In the genomic region with DNA sequence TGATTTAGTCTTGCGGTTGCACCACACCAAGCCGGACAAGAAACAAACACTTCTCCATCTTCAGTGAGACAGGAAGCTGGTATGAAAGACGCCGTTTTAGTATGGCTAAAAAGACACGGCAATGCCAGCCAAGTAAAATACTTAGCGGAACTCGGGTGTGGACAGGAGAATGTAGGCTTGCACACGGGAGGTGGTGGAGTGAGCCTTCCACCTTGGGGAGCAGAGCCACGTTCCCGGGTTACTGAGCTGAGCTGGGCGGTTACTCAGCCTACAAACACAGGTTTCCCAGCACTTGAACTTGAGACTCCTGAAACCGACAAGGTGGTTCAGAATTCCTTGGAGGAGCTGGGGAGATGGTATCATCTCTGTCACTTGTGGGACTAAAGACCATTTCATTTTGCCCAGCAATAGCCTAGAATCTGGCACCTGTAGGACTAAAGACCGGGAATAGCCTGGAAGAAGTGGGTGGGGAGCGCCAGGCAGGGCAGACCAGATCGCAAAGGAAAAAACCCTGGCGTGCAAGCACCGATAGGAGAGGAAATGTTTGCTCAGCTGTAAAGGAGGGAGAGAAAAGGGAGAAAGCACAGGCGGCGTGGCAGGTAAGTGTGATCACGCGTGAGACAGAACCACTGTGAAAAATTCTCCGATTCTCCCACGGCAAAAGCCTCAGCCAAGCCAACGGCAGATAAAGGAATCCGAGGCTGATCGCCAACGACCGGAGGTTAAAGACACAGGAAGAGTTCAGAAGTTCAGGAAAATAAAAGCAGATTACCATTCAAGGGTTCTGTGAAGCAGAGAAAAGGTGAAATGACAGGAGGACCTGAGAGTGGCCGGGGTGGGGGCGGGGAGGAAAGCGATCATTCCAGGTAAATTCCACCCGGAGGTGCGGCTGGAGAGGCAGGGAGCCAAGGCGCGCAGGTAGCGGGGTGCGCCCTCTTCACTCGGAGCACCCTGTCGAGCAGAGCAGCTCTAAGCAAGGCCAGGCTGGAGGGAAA, we compare ENCODE assay signal across 10 cellular contexts. TPM values are rescaled to one million over a fixed set of nuclear protein-coding genes. Genes with fewer than 3 reads are reported as not detected.
DNase-seq lines count a peak whose midpoint lies in the region; ATAC-seq and TF ChIP-seq lines count a peak whose summit lies in the region.
"Had no signal": no experiment of that assay in that cellular context is flagged by ENCODE, and none has a peak within 500 bp of the region (broad histone marks: within the 10 kb centered on the region; RNA-seq: fewer than 3 reads in every experiment).

No MANE protein-coding gene starts in this region.

- H3K9me3 Mint-ChIP-seq in naive thymus-derived CD4-positive, alpha-beta T cell, result peaks cover 0 to 2% (median 0%) of the 10 kb centered on the region in 11 donors

- H3K27me3 Mint-ChIP-seq in naive thymus-derived CD4-positive, alpha-beta T cell, result peaks cover 43 to 55% (median 51%) of the 10 kb centered on the region in 5 donors

- TF ChIP-seq RAD21 in Ishikawa (IDR thresholded peaks at IDR 0.05; ENCODE audit: low read depth), result peak; percentile 11; the same call in 1 of the 2 replicates

- no peak overlapping the region for H3K4me3 ChIP-seq in naive thymus-derived CD4-positive, alpha-beta T cell (ENCODE audit: low read length)

- H3K9me3 ChIP-seq in naive thymus-derived CD4-positive, alpha-beta T cell (ENCODE audit: control insufficient read depth in 2 of 3, low read length in 3 of 3), result no peaks in the 10 kb centered on the region

- CTCF ChIA-PET in naive thymus-derived CD4-positive, alpha-beta T cell (lab: Charles Lee), result no interaction called here

- TF ChIP-seq EP300 in Ishikawa (IDR thresholded peaks at IDR 0.05; ENCODE audit: borderline replicate concordance), result peak; percentile 56; the same call in 1 of the 2 replicates

- peaks cover 0 to 6% of the 10 kb centered on the region in 2 donors for H3K4me1 ChIP-seq in naive thymus-derived CD4-positive, alpha-beta T cell (ENCODE audit: control insufficient read depth in 2 of 2, insufficient read depth in 2 of 2, low read length in 2 of 2)

- DNase-seq in CD1c-positive myeloid dendritic cell (ENCODE audit: extremely low spot score) (peak; percentile 13), dermis blood vessel endothelial cell (peak; percentile 22), amygdala (lab: John Stamatoyannopoulos, UW) (no peak), foreskin melanocyte (no peak)
- DNase-seq in naive thymus-derived CD4-positive, alpha-beta T cell, result peak in 1 of 9 donors; percentile 3
- DNase-seq in activated CD4-positive, alpha-beta T cell treated with anti-CD3 and anti-CD28 coated beads, Interleukin-2, amount 50 U/mL, for 48 hours, result no peak
- DNase-seq: activated CD8-positive, alpha-beta memory T cell treated with anti-CD3 and anti-CD28 coated beads for 24 hours; left cardiac atrium had no signal

- peak overlapping the region; percentile 53 to 83 (median 76) for H3K4me3 Mint-ChIP-seq in naive thymus-derived CD4-positive, alpha-beta T cell

- H3K36me3 ChIP-seq in naive thymus-derived CD4-positive, alpha-beta T cell (ENCODE audit: control insufficient read depth in 2 of 3, insufficient read depth in 3 of 3, low read length in 3 of 3), result no peaks in the 10 kb centered on the region

- no peak overlapping the region for H3K27ac ChIP-seq in naive thymus-derived CD4-positive, alpha-beta T cell (ENCODE audit: low read depth, low read length)

- peaks cover 0 to 5% of the 10 kb centered on the region in 2 donors for H3K27me3 ChIP-seq in naive thymus-derived CD4-positive, alpha-beta T cell (ENCODE audit: control insufficient read depth in 2 of 2, insufficient read depth in 2 of 2, low read length in 2 of 2)

- ATAC-seq in naive thymus-derived CD4-positive, alpha-beta T cell, result no peak
- ATAC-seq in HG03159 (IDR thresholded peaks at IDR 0.05; ENCODE audit: unreplicated experiment), result no peak

- H3K36me3 Mint-ChIP-seq in naive thymus-derived CD4-positive, alpha-beta T cell, result peaks cover 0 to 10% (median 0%) of the 10 kb centered on the region in 5 donors

- peaks cover 8 to 13% (median 11%) of the 10 kb centered on the region in 7 donors for H3K4me1 Mint-ChIP-seq in naive thymus-derived CD4-positive, alpha-beta T cell

- POLR2A ChIA-PET in naive thymus-derived CD4-positive, alpha-beta T cell (lab: Charles Lee), result interaction anchor here (0.6 kb wide), 1 partner anchor 11 kb away, joined by 3 read pairs; no protein-coding TSS in a partner anchor

- intact Hi-C loops in naive thymus-derived CD4-positive, alpha-beta T cell (cut with micrococcal nuclease), result no loop called here

- peak overlapping the region in 1 of 9 donors; percentile 9 for H3K27ac Mint-ChIP-seq in naive thymus-derived CD4-positive, alpha-beta T cell

TF ChIP-seq in Ishikawa, 13 proteins besides CTCF, POLR2A, EP300 and RAD21:
- TF ChIP-seq ZBTB7A (IDR thresholded peaks at IDR 0.05; ENCODE audit: low read depth), result no peak
- TF ChIP-seq USF1 (IDR thresholded peaks at IDR 0.05), result no peak
- TF ChIP-seq TCF12 (IDR thresholded peaks at IDR 0.05; ENCODE audit: low read depth), result peak; percentile 70
- no peak for TF ChIP-seq REST (IDR thresholded peaks at IDR 0.05; ENCODE audit: low read depth)
- TF ChIP-seq, protein P1, sequence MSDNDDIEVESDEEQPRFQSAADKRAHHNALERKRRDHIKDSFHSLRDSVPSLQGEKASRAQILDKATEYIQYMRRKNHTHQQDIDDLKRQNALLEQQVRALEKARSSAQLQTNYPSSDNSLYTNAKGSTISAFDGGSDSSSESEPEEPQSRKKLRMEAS (IDR thresholded peaks at IDR 0.05), result peak; percentile 62; the same call in 1 of the 2 replicates
- no peak for TF ChIP-seq CREB1 (IDR thresholded peaks at IDR 0.05; ENCODE audit: low read depth)
- TF ChIP-seq TEAD4 (IDR thresholded peaks at IDR 0.05), result peak; percentile 94
- 0 out of 2 replicates have a peak, but pooled peaks have one; percentile 15 for TF ChIP-seq TAF1 (IDR thresholded peaks at IDR 0.05; ENCODE audit: low read depth)
- TF ChIP-seq CEBPB (IDR thresholded peaks at IDR 0.05), result no peak
- TF ChIP-seq FOXM1 (IDR thresholded peaks at IDR 0.05; ENCODE audit: borderline replicate concordance, low read depth), result no peak
- TF ChIP-seq EGR1 (IDR thresholded peaks at IDR 0.05), result no peak
- 0 out of 2 replicates have a peak, but pooled peaks have one; percentile 17 for TF ChIP-seq YY1 (IDR thresholded peaks at IDR 0.05; ENCODE audit: low read depth)
- TF ChIP-seq NFIC (IDR thresholded peaks at IDR 0.05), result peak; percentile 71
TF ChIP-seq in Ishikawa: peak in this region for 6.

RNA-seq across cellular contexts. Expression of gene SEPHS1, which starts 35.0 kb away (rescaled TPM):
- 42.5 and 60.9 TPM in 2 replicates for total RNA-seq in dermis blood vessel endothelial cell
- 10 to 100 TPM; 23.7 to 57.3 (median 36.5) TPM for total RNA-seq in naive thymus-derived CD4-positive, alpha-beta T cell
- 10 to 100 TPM; 15.5 to 21.5 TPM for polyA plus RNA-seq in naive thymus-derived CD4-positive, alpha-beta T cell

Comparison
In these comparisons a context has a peak if more than half of its experiments do, and no peak if none do; other contexts are left out.
1. DNase-seq: peak in CD1c-positive myeloid dendritic cell (single experiment) and dermis blood vessel endothelial cell (single experiment); none in amygdala (0 of 56), foreskin melanocyte (single experiment) and activated CD4-positive, alpha-beta T cell treated with anti-CD3 and anti-CD28 coated beads, Interleukin-2, amount 50 U/mL, for 48 hours (0 of 2).